1 cellular context compared by ENCODE assay signal in the genomic region with DNA sequence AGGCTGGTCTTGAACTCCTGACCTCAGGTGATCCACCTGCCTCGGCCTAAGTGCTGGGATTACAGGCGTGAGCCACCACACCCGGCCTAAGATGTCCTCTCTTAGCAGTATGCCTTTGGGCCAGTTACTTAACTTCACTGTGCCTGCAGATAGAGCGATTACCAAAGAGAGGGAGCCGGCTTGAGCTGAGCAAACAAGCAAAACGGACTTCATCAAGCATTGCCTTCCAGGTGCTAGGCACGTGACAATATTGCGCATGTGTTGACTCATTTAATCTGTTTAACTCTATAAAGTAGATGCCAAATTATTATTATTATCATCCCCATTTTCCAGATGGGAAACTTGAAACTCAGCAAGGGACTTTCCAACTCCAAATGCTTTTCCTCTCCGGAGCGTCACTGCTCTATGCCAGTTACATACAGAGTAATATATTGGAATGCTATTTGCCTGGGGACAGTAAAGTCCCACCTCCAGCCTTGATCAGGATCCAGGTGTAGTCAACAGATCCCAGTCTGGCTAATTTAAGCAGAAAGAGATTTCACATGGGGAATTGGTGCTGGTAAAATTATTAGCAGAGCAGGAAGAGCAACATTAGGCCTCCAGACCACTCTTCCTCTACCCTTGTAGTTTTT.
A peak's percentile ranks its signal among the peaks of the same experiment; 100 is the strongest.
TF ChIP-seq lines count a peak whose summit lies in the region.

No MANE protein-coding gene starts in this region.

TF ChIP-seq in HepG2, 621 proteins besides CTCF, POLR2A, EP300 and RAD21 (continued from another document and continues in another):
- TF ChIP-seq, protein P1, sequence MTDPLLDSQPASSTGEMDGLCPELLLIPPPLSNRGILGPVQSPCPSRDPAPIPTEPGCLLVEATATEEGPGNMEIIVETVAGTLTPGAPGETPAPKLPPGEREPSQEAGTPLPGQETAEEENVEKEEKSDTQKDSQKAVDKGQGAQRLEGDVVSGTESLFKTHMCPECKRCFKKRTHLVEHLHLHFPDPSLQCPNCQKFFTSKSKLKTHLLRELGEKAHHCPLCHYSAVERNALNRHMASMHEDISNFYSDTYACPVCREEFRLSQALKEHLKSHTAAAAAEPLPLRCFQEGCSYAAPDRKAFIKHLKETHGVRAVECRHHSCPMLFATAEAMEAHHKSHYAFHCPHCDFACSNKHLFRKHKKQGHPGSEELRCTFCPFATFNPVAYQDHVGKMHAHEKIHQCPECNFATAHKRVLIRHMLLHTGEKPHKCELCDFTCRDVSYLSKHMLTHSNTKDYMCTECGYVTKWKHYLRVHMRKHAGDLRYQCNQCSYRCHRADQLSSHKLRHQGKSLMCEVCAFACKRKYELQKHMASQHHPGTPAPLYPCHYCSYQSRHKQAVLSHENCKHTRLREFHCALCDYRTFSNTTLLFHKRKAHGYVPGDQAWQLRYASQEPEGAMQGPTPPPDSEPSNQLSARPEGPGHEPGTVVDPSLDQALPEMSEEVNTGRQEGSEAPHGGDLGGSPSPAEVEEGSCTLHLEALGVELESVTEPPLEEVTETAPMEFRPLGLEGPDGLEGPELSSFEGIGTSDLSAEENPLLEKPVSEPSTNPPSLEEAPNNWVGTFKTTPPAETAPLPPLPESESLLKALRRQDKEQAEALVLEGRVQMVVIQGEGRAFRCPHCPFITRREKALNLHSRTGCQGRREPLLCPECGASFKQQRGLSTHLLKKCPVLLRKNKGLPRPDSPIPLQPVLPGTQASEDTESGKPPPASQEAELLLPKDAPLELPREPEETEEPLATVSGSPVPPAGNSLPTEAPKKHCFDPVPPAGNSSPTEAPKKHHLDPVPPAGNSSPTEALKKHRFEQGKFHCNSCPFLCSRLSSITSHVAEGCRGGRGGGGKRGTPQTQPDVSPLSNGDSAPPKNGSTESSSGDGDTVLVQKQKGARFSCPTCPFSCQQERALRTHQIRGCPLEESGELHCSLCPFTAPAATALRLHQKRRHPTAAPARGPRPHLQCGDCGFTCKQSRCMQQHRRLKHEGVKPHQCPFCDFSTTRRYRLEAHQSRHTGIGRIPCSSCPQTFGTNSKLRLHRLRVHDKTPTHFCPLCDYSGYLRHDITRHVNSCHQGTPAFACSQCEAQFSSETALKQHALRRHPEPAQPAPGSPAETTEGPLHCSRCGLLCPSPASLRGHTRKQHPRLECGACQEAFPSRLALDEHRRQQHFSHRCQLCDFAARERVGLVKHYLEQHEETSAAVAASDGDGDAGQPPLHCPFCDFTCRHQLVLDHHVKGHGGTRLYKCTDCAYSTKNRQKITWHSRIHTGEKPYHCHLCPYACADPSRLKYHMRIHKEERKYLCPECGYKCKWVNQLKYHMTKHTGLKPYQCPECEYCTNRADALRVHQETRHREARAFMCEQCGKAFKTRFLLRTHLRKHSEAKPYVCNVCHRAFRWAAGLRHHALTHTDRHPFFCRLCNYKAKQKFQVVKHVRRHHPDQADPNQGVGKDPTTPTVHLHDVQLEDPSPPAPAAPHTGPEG (CRISPR knock-in tag; IDR thresholded peaks at IDR 0.05), result no peak
- TF ChIP-seq ZNF563 (CRISPR knock-in tag; IDR thresholded peaks at IDR 0.05) (no peak), SCMH1 (CRISPR knock-in tag; IDR thresholded peaks at IDR 0.05; ENCODE audit: borderline replicate concordance) (no peak), ZEB1 (IDR thresholded peaks at IDR 0.05; ENCODE audit: insufficient replicate concordance, low read depth) (peak; percentile 26), KLF16 (CRISPR knock-in tag; IDR thresholded peaks at IDR 0.05) (0 out of 4 replicates have a peak, but pooled peaks of 1 of the 2 experiments have one; percentile 29), ZNF101 (CRISPR knock-in tag; IDR thresholded peaks at IDR 0.05; ENCODE audit: borderline replicate concordance, low read depth) (no peak), MAFF (IDR thresholded peaks at IDR 0.05; ENCODE audit: low read depth, low read length) (no peak), PHF8 (CRISPR knock-in tag; IDR thresholded peaks at IDR 0.05) (no peak), RXRA (CRISPR knock-in tag; IDR thresholded peaks at IDR 0.05) (no peak), ZMYM2 (CRISPR knock-in tag; IDR thresholded peaks at IDR 0.05) (peak; percentile 70), ZFP36L1 (CRISPR knock-in tag; IDR thresholded peaks at IDR 0.05) (0 out of 2 replicates have a peak, but pooled peaks have one; percentile 66), ZIK1 (CRISPR knock-in tag; IDR thresholded peaks at IDR 0.05; ENCODE audit: borderline replicate concordance, low read depth) (no peak), ZNF746 (CRISPR knock-in tag; IDR thresholded peaks at IDR 0.05) (no peak), SOX6 (IDR thresholded peaks at IDR 0.05) (no peak), SOX6 (CRISPR knock-in tag; IDR thresholded peaks at IDR 0.05) (peak; percentile 66), RXRB (CRISPR knock-in tag; IDR thresholded peaks at IDR 0.05; ENCODE audit: borderline replicate concordance) (peak; percentile 27; the same call in 1 of the 2 replicates), BHLHE40 (IDR thresholded peaks at IDR 0.05; ENCODE audit: low read length) (peak; percentile 77), FOSL2 (CRISPR knock-in tag; IDR thresholded peaks at IDR 0.05) (peak; percentile 84), KDM1A (CRISPR knock-in tag; IDR thresholded peaks at IDR 0.05) (peak; percentile 14; the same call in 1 of the 2 replicates), GATAD2A (CRISPR knock-in tag; IDR thresholded peaks at IDR 0.05) (peak; percentile 74), KMT2A (CRISPR knock-in tag; IDR thresholded peaks at IDR 0.05) (0 out of 2 replicates have a peak, but pooled peaks have one; percentile 37), KAT2B (IDR thresholded peaks at IDR 0.05; ENCODE audit: borderline replicate concordance, low read depth, low read length) (no peak), ZNF225 (CRISPR knock-in tag; IDR thresholded peaks at IDR 0.05) (no peak), SALL1 (CRISPR knock-in tag; IDR thresholded peaks at IDR 0.05) (peak; percentile 44; the same call in 1 of the 2 replicates), HNRNPUL1 (IDR thresholded peaks at IDR 0.05; ENCODE audit: low read depth, low read length) (no peak), HNF4G (IDR thresholded peaks at IDR 0.05; ENCODE audit: borderline replicate concordance, low read depth, low read length) (no peak), HNF4G (CRISPR knock-in tag; IDR thresholded peaks at IDR 0.05; ENCODE audit: borderline replicate concordance, low read depth) (no peak), MIER2 (CRISPR knock-in tag; IDR thresholded peaks at IDR 0.05) (0 out of 2 replicates have a peak, but pooled peaks have one; percentile 10), HMG20B (CRISPR knock-in tag; conservative IDR thresholded peaks at IDR 0.05) (no peak), SP140L (CRISPR knock-in tag; IDR thresholded peaks at IDR 0.05; ENCODE audit: borderline replicate concordance) (no peak), HOXA3 (CRISPR knock-in tag; IDR thresholded peaks at IDR 0.05) (peak; percentile 36; the same call in 1 of the 2 replicates)
- TF ChIP-seq, protein P2, sequence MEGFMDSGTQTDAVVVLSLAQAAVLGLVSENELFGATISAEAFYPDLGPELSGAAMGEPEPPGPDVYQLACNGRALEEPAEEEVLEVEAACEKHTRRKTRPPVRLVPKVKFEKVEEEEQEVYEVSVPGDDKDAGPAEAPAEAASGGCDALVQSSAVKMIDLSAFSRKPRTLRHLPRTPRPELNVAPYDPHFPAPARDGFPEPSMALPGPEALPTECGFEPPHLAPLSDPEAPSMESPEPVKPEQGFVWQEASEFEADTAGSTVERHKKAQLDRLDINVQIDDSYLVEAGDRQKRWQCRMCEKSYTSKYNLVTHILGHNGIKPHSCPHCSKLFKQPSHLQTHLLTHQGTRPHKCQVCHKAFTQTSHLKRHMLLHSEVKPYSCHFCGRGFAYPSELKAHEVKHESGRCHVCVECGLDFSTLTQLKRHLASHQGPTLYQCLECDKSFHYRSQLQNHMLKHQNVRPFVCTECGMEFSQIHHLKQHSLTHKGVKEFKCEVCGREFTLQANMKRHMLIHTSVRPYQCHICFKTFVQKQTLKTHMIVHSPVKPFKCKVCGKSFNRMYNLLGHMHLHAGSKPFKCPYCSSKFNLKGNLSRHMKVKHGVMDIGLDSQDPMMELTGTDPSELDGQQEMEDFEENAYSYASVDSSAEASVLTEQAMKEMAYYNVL (CRISPR knock-in tag; IDR thresholded peaks at IDR 0.05; ENCODE audit: borderline replicate concordance), result 0 out of 2 replicates have a peak, but pooled peaks have one; percentile 4
- TF ChIP-seq, protein P3, sequence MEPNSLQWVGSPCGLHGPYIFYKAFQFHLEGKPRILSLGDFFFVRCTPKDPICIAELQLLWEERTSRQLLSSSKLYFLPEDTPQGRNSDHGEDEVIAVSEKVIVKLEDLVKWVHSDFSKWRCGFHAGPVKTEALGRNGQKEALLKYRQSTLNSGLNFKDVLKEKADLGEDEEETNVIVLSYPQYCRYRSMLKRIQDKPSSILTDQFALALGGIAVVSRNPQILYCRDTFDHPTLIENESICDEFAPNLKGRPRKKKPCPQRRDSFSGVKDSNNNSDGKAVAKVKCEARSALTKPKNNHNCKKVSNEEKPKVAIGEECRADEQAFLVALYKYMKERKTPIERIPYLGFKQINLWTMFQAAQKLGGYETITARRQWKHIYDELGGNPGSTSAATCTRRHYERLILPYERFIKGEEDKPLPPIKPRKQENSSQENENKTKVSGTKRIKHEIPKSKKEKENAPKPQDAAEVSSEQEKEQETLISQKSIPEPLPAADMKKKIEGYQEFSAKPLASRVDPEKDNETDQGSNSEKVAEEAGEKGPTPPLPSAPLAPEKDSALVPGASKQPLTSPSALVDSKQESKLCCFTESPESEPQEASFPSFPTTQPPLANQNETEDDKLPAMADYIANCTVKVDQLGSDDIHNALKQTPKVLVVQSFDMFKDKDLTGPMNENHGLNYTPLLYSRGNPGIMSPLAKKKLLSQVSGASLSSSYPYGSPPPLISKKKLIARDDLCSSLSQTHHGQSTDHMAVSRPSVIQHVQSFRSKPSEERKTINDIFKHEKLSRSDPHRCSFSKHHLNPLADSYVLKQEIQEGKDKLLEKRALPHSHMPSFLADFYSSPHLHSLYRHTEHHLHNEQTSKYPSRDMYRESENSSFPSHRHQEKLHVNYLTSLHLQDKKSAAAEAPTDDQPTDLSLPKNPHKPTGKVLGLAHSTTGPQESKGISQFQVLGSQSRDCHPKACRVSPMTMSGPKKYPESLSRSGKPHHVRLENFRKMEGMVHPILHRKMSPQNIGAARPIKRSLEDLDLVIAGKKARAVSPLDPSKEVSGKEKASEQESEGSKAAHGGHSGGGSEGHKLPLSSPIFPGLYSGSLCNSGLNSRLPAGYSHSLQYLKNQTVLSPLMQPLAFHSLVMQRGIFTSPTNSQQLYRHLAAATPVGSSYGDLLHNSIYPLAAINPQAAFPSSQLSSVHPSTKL (CRISPR knock-in tag; IDR thresholded peaks at IDR 0.05), result peak; percentile 66
- TF ChIP-seq, protein P4, sequence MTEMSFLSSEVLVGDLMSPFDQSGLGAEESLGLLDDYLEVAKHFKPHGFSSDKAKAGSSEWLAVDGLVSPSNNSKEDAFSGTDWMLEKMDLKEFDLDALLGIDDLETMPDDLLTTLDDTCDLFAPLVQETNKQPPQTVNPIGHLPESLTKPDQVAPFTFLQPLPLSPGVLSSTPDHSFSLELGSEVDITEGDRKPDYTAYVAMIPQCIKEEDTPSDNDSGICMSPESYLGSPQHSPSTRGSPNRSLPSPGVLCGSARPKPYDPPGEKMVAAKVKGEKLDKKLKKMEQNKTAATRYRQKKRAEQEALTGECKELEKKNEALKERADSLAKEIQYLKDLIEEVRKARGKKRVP (CRISPR knock-in tag; IDR thresholded peaks at IDR 0.05), result peak in 1 of 2 experiments; percentile 56; a peak in 1 of 4 replicates
- TF ChIP-seq, protein P5, sequence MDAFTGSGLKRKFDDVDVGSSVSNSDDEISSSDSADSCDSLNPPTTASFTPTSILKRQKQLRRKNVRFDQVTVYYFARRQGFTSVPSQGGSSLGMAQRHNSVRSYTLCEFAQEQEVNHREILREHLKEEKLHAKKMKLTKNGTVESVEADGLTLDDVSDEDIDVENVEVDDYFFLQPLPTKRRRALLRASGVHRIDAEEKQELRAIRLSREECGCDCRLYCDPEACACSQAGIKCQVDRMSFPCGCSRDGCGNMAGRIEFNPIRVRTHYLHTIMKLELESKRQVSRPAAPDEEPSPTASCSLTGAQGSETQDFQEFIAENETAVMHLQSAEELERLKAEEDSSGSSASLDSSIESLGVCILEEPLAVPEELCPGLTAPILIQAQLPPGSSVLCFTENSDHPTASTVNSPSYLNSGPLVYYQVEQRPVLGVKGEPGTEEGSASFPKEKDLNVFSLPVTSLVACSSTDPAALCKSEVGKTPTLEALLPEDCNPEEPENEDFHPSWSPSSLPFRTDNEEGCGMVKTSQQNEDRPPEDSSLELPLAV (CRISPR knock-in tag; conservative IDR thresholded peaks at IDR 0.05; ENCODE audit: low read depth), result no peak
- TF ChIP-seq, protein P6, sequence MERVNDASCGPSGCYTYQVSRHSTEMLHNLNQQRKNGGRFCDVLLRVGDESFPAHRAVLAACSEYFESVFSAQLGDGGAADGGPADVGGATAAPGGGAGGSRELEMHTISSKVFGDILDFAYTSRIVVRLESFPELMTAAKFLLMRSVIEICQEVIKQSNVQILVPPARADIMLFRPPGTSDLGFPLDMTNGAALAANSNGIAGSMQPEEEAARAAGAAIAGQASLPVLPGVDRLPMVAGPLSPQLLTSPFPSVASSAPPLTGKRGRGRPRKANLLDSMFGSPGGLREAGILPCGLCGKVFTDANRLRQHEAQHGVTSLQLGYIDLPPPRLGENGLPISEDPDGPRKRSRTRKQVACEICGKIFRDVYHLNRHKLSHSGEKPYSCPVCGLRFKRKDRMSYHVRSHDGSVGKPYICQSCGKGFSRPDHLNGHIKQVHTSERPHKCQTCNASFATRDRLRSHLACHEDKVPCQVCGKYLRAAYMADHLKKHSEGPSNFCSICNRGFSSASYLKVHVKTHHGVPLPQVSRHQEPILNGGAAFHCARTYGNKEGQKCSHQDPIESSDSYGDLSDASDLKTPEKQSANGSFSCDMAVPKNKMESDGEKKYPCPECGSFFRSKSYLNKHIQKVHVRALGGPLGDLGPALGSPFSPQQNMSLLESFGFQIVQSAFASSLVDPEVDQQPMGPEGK (CRISPR knock-in tag; IDR thresholded peaks at IDR 0.05), result peak; percentile 21; the same call in 1 of the 2 replicates
- TF ChIP-seq, protein P7, sequence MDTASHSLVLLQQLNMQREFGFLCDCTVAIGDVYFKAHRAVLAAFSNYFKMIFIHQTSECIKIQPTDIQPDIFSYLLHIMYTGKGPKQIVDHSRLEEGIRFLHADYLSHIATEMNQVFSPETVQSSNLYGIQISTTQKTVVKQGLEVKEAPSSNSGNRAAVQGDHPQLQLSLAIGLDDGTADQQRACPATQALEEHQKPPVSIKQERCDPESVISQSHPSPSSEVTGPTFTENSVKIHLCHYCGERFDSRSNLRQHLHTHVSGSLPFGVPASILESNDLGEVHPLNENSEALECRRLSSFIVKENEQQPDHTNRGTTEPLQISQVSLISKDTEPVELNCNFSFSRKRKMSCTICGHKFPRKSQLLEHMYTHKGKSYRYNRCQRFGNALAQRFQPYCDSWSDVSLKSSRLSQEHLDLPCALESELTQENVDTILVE (CRISPR knock-in tag; IDR thresholded peaks at IDR 0.05), result peak; percentile 70; the same call in 1 of the 2 replicates
- TF ChIP-seq, protein P8, sequence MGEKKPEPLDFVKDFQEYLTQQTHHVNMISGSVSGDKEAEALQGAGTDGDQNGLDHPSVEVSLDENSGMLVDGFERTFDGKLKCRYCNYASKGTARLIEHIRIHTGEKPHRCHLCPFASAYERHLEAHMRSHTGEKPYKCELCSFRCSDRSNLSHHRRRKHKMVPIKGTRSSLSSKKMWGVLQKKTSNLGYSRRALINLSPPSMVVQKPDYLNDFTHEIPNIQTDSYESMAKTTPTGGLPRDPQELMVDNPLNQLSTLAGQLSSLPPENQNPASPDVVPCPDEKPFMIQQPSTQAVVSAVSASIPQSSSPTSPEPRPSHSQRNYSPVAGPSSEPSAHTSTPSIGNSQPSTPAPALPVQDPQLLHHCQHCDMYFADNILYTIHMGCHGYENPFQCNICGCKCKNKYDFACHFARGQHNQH (CRISPR knock-in tag; IDR thresholded peaks at IDR 0.05), result peak; percentile 16; the same call in 1 of the 2 replicates
